Comparison of ENCODE assay signal across 8 cellular contexts in genomic region chr9:127450831-127451680, GRCh38. TPM values are rescaled to one million over a fixed set of nuclear protein-coding genes. Genes with fewer than 3 reads are reported as not detected.
DNase-seq lines count a peak whose midpoint lies in the region; ATAC-seq, FAIRE-seq and TF ChIP-seq lines count a peak whose summit lies in the region.

LRSAM1 (plus strand) TSS chr9:127451510; CDS start chr9:127454528, 3,018 bp downstream.
RPL12 (minus strand) TSS chr9:127451406; CDS start chr9:127451317, 89 bp downstream.

- H3K4me3 ChIP-seq in Karpas-422 (ENCODE audit: low read length) (peak within 1 kb of the TSS; percentile 88), esophagus muscularis mucosa (peak within 1 kb of the TSS; percentile 81 to 96 (median 82))

- H3K9ac ChIP-seq in Karpas-422 (ENCODE audit: low read length) = peak within 1 kb of the TSS; percentile 99

- no peaks in the 10 kb centered on the region for H3K27me3 ChIP-seq in Karpas-422 (ENCODE audit: low read length)
- no peaks in the 10 kb centered on the region for H3K27me3 ChIP-seq in esophagus muscularis mucosa

- under 1% methylated on average over 33 of the region's 73 CpGs for WGBS in esophagus muscularis mucosa

- TF ChIP-seq EP300 in esophagus muscularis mucosa (IDR thresholded peaks at IDR 0.05) = no peak

- H3K9me3 ChIP-seq in Karpas-422 (ENCODE audit: low read length) (no peaks in the 10 kb centered on the region), esophagus muscularis mucosa (no peaks in the 10 kb centered on the region)

- DNase-seq in DMS79 treated with DMSO at 0.1 percent for 48 hours (lab: John Stamatoyannopoulos, UW) (peak; percentile 92), Karpas-422 (peak; percentile 98), RCC 7860 (ENCODE audit: low spot score) (peak; percentile 89), esophagus muscularis mucosa (ENCODE audit: extremely low spot score) (peak; percentile 99), myocyte (ENCODE audit: low read depth) (peak; percentile 96)
- DNase-seq in activated T-cell treated with anti-CD3 and anti-CD28 coated beads, Interleukin-2, amount 50 U/mL, for 72 hours = peak; percentile 98 to 99
- peak; percentile 93 to 95 for DNase-seq in stimulated activated CD8-positive, alpha-beta memory T cell treated with anti-CD3 and anti-CD28 coated beads, Interleukin-7, amount 100 ng/mL, for 4 hours (ENCODE audit: low read depth in 2 of 2)

- peak; percentile 100 for TF ChIP-seq POLR2A in esophagus muscularis mucosa (IDR thresholded peaks at IDR 0.05; ENCODE audit: low read depth)

- intact Hi-C loops in esophagus muscularis mucosa (cut with DNase I) = loop anchor here (2.0 kb wide), 1 partner anchor 54 kb away; the partner anchor contains the start of gene SLC2A8

- H3K4me1 ChIP-seq in Karpas-422 (ENCODE audit: low read length) (peaks cover 38% of the 10 kb centered on the region), esophagus muscularis mucosa (peaks cover 41 to 55% (median 45%) of the 10 kb centered on the region in 4 donors)

- peak within 1 kb of the TSS; percentile 91 for H3K27ac Mint-ChIP-seq in activated T-cell treated with anti-CD3 and anti-CD28 coated beads, Interleukin-2, amount 50 U/mL, for 72 hours

- H3K4me2 ChIP-seq in Karpas-422 (ENCODE audit: low read depth, low read length, poor library complexity, severe bottlenecking) = peak within 1 kb of the TSS; percentile 96

- no peaks in the 10 kb centered on the region for H3K9me3 Mint-ChIP-seq in activated T-cell treated with anti-CD3 and anti-CD28 coated beads, Interleukin-2, amount 50 U/mL, for 72 hours

- peaks cover 35 to 49% of the 10 kb centered on the region in 2 donors for H3K36me3 Mint-ChIP-seq in activated T-cell treated with anti-CD3 and anti-CD28 coated beads, Interleukin-2, amount 50 U/mL, for 72 hours (ENCODE audit: insufficient read depth in 2 of 2)

- H3K4me3 Mint-ChIP-seq in activated T-cell treated with anti-CD3 and anti-CD28 coated beads, Interleukin-2, amount 50 U/mL, for 72 hours = peak within 1 kb of the TSS; percentile 91 to 94

- H3K27ac ChIP-seq in Karpas-422 (ENCODE audit: low read length) = peak within 1 kb of the TSS; percentile 92
- H3K27ac ChIP-seq in esophagus muscularis mucosa (replicated peaks in 1 of 4) = peak within 1 kb of the TSS; percentile 93 to 96 (median 95)

- H3K9me2 ChIP-seq in Karpas-422 (replicated peaks; ENCODE audit: insufficient read depth, low read length) = no peaks in the 10 kb centered on the region

- peak; percentile 40 for FAIRE-seq in RCC 7860 (lab: Jason Lieb, UNC)

- peaks cover 49% of the 10 kb centered on the region for H3K36me3 ChIP-seq in Karpas-422 (ENCODE audit: insufficient read depth, low read length)
- peaks cover 29 to 61% (median 56%) of the 10 kb centered on the region in 4 donors for H3K36me3 ChIP-seq in esophagus muscularis mucosa

- peak within 1 kb of the TSS; percentile 90 for H2AFZ ChIP-seq in Karpas-422 (ENCODE audit: low read length)

- peak; percentile 62 for ATAC-seq in GM21786 (IDR thresholded peaks at IDR 0.05; ENCODE audit: unreplicated experiment)
- ATAC-seq in activated T-cell treated with anti-CD3 and anti-CD28 coated beads, Interleukin-2, amount 50 U/mL, for 72 hours (replicated peaks in 1 of 2) = peak; percentile 74 to 75

- peaks cover 31% of the 10 kb centered on the region for H4K20me1 ChIP-seq in Karpas-422 (ENCODE audit: insufficient read depth, low read depth, low read length)

- no peaks in the 10 kb centered on the region for H3K27me3 Mint-ChIP-seq in activated T-cell treated with anti-CD3 and anti-CD28 coated beads, Interleukin-2, amount 50 U/mL, for 72 hours (ENCODE audit: low read depth)

- TF ChIP-seq CTCF in esophagus muscularis mucosa (IDR thresholded peaks at IDR 0.05) = peak in 2 of 3 experiments; percentile 18 to 21

- H3K4me1 Mint-ChIP-seq in activated T-cell treated with anti-CD3 and anti-CD28 coated beads, Interleukin-2, amount 50 U/mL, for 72 hours (ENCODE audit: low read depth) = peaks cover 43% of the 10 kb centered on the region

- peaks cover 38% of the 10 kb centered on the region for H3K79me2 ChIP-seq in Karpas-422 (ENCODE audit: low read length)

RNA-seq across cellular contexts. Expression of gene LRSAM1, which starts in this region (rescaled TPM):
- total RNA-seq in Karpas-422 (2014; rRNA removed; shearing (Covaris generic); ENCODE audit: low replicate concordance) = 14.4 and 15.5 TPM in 2 replicates
- 10 to 100 TPM; 30.5 to 33.8 TPM for total RNA-seq in activated T-cell treated with anti-CD3 and anti-CD28 coated beads, Interleukin-2, amount 50 U/mL, for 72 hours
- total RNA-seq in esophagus muscularis mucosa (10 to 100 TPM; 13.6 to 26.2 (median 18.8) TPM), myocyte (17.1 and 19.6 TPM in 2 replicates)
- 19.2 TPM for polyA plus RNA-seq in myocyte (2012)

RNA-seq across cellular contexts. Expression of gene RPL12, which starts in this region (rescaled TPM):
- total RNA-seq in Karpas-422 (2014; rRNA removed; shearing (Covaris generic); ENCODE audit: low replicate concordance) = 2,789 and 3,026 TPM in 2 replicates
- total RNA-seq in activated T-cell treated with anti-CD3 and anti-CD28 coated beads, Interleukin-2, amount 50 U/mL, for 72 hours = 1,000 to 10,000 TPM; 2,503 to 2,755 TPM
- total RNA-seq in esophagus muscularis mucosa = 1,000 to 10,000 TPM in 3 of 4 donors, 100 to 1,000 TPM in 1; 880 to 2,334 (median 1,732) TPM
- 1,595 and 2,040 TPM in 2 replicates for total RNA-seq in myocyte
- polyA plus RNA-seq in myocyte (2012) = 1,528 TPM

Comparison
In these comparisons a context has a peak if more than half of its experiments do, and no peak if none do; other contexts are left out.
1. Peak in every context shown above with its lines: DNase-seq, ATAC-seq, H3K4me3 ChIP-seq and H3K27ac ChIP-seq.